In genomic region chr2:227576110-227576509, GRCh38 we compare ENCODE assay signal across 1 cellular context.
TF ChIP-seq lines count a peak whose summit lies in the region.

No MANE protein-coding gene starts in this region.

TF ChIP-seq in IMR-90, 13 proteins besides CTCF, POLR2A, EP300 and RAD21 (continued from another document):
- TF ChIP-seq NFE2L2 (IDR thresholded peaks at IDR 0.05; ENCODE audit: low read depth, low read length): no peak
- TF ChIP-seq FOS (IDR thresholded peaks at IDR 0.05; ENCODE audit: low read depth, low read length): no peak
